In the genomic region with DNA sequence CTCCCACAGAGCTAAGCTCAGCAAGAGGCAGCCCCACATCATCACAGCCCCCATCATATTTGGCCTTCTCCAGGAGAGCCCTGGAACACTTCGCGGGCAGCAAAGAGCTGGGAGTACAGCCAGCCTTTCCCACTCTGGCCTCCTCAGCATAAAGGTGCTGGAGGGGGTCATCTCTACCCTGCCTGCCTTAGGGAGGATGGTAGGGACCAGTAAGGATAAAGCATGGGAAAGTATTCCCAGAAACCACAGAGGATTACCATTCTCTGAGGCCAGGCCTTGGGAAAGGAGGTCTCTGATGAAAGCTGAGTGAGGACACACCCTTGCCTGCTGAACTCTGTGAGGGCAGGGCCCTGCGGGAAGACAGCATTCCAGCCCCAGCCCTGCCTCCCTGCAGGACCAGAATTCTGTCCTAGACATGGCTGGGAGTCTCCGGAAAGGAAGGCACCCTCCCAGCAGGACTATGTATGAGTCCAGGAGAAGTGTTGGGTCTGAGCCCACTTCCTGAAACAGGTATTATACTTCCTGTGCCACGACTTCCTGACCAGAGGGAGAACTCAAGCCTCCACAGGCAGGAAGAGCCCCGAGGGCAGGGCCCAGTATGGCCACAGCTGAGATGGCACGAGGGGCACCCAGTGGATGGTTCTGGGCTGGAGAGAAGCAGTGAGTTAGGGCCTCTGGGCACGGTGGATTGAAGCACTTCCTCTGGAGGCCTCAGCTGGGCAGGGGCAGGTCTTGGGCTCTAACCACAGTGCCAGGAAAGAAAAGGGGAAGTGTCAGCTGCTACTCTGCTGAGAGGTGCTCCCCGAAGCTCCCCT, we compare ENCODE assay signal across 8 cellular contexts. TPM values are rescaled to one million over a fixed set of nuclear protein-coding genes. Genes with fewer than 3 reads are reported as not detected.
A peak's percentile ranks its signal among the peaks of the same experiment; 100 is the strongest.
DNase-seq lines count a peak whose midpoint lies in the region; FAIRE-seq and TF ChIP-seq lines count a peak whose summit lies in the region.

No MANE protein-coding gene starts in this region.

- H3K9ac ChIP-seq in GM23248: peak overlapping the region; percentile 41

- no peaks in the 10 kb centered on the region for H3K27me3 ChIP-seq in GM23248 (replicated peaks; ENCODE audit: insufficient read depth)

- H2AFZ ChIP-seq in GM23248: no peak overlapping the region

- in situ Hi-C loops in GM23248 (cut with MboI): no loop called here

- no peaks in the 10 kb centered on the region for H3K27me3 Mint-ChIP-seq in T-helper 1 cell treated with Interleukin-12 subunit alpha and Interleukin-12 subunit beta and Interleukin-4 antibody, amounts not matched to agents 30 μg/mL and 1 μg/mL, for 36 hours (ENCODE audit: low read depth)

- H3K27ac Mint-ChIP-seq in T-helper 1 cell treated with Interleukin-12 subunit alpha and Interleukin-12 subunit beta and Interleukin-4 antibody, amounts not matched to agents 30 μg/mL and 1 μg/mL, for 36 hours: peak overlapping the region; percentile 91

- TF ChIP-seq CTCF in fibroblast of pulmonary artery (IDR thresholded peaks at IDR 0.05; ENCODE audit: low read length, missing control alignments) (no peak), retinal pigment epithelial cell (conservative IDR thresholded peaks at IDR 0.05; ENCODE audit: low read depth, low read length) (no peak)

- WGBS in GM23248 (ENCODE audit: low coverage in 1 of 2, low lambda C conversion rate in 2 of 2, missing lambda C conversion rate in 2 of 2), 2 experiments: 56 to 60% methylated on average over 9 of the region's 9 CpGs

- H3K4me1 Mint-ChIP-seq in T-helper 1 cell treated with Interleukin-12 subunit alpha and Interleukin-12 subunit beta and Interleukin-4 antibody, amounts not matched to agents 30 μg/mL and 1 μg/mL, for 36 hours (ENCODE audit: low read depth): peaks cover 66% of the 10 kb centered on the region

- no peaks in the 10 kb centered on the region for H3K9me2 ChIP-seq in GM23248 (ENCODE audit: insufficient read depth)

- peak overlapping the region; percentile 14 for H3K4me2 ChIP-seq in GM23248 (ENCODE audit: unreplicated experiment)

- H3K4me3 ChIP-seq in GM23248 (no peak overlapping the region), fibroblast of pulmonary artery (replicated peaks; ENCODE audit: low read depth, low read length) (no peak overlapping the region), retinal pigment epithelial cell (ENCODE audit: low read length) (no peak overlapping the region)

- peaks cover 7% of the 10 kb centered on the region; the same call in 1 of the 2 replicates for H4K20me1 ChIP-seq in GM23248 (ENCODE audit: insufficient read depth)

- no peaks in the 10 kb centered on the region for H3K9me3 ChIP-seq in GM23248 (ENCODE audit: low read depth)

- peaks cover 3% of the 10 kb centered on the region; the same call in 1 of the 2 replicates for H3F3A ChIP-seq in GM23248 (ENCODE audit: insufficient read depth)

- peak overlapping the region; percentile 73 for H3K27ac ChIP-seq in GM23248

- peak overlapping the region; percentile 65 for H3K4me3 Mint-ChIP-seq in T-helper 1 cell treated with Interleukin-12 subunit alpha and Interleukin-12 subunit beta and Interleukin-4 antibody, amounts not matched to agents 30 μg/mL and 1 μg/mL, for 36 hours

- no peak for FAIRE-seq in frontal cortex (lab: Jason Lieb, UNC)

- H3K79me2 ChIP-seq in GM23248 (ENCODE audit: insufficient read depth): peaks cover 57% of the 10 kb centered on the region

- H3K4me1 ChIP-seq in GM23248 (ENCODE audit: insufficient read depth): peaks cover 33% of the 10 kb centered on the region

- DNase-seq in GM23248: peak; percentile 82
- peak; percentile 67 for DNase-seq in fibroblast of pulmonary artery (ENCODE audit: low read depth)
- peak; percentile 67 for DNase-seq in retinal pigment epithelial cell (ENCODE audit: low read depth)
- no peak for DNase-seq in NCI-H1417 treated with DMSO at 0.1 percent for 48 hours (lab: John Stamatoyannopoulos, UW)
- no peak for DNase-seq in DMS114 treated with DMSO at 0.1 percent for 48 hours (lab: John Stamatoyannopoulos, UW; ENCODE audit: unreplicated experiment)
- DNase-seq in T1000 (lab: John Stamatoyannopoulos, UW): no peak
- DNase-seq in frontal cortex (ENCODE audit: low spot score in 2 of 2): no peak

- no peaks in the 10 kb centered on the region for H3K9me3 Mint-ChIP-seq in T-helper 1 cell treated with Interleukin-12 subunit alpha and Interleukin-12 subunit beta and Interleukin-4 antibody, amounts not matched to agents 30 μg/mL and 1 μg/mL, for 36 hours

- 0 out of 2 replicates have a peak, but pooled peaks cover 3% of the 10 kb centered on the region for H3K36me3 ChIP-seq in GM23248 (ENCODE audit: low read depth)

- peaks cover 44% of the 10 kb centered on the region for H3K36me3 Mint-ChIP-seq in T-helper 1 cell treated with Interleukin-12 subunit alpha and Interleukin-12 subunit beta and Interleukin-4 antibody, amounts not matched to agents 30 μg/mL and 1 μg/mL, for 36 hours (ENCODE audit: low read depth)

RNA-seq across cellular contexts. Expression of gene CASTOR1, which starts 12.9 kb away (rescaled TPM):
- total RNA-seq in GM23248 (2014; rRNA removed; shearing (Covaris generic)): 10.2 and 13.4 TPM in 2 replicates
- 8.7 and 10.2 TPM in 2 replicates for polyA plus RNA-seq in GM23248 (2016; fragmentation: Nextera tagmentation; extraction: Ambion mirVana)
- total RNA-seq in frontal cortex: 2.4 TPM

RNA-seq across cellular contexts. Expression of gene TBC1D10A, which starts 24.5 kb away (rescaled TPM):
- total RNA-seq in GM23248 (2014; rRNA removed; shearing (Covaris generic)): 16.9 and 26.3 TPM in 2 replicates
- polyA plus RNA-seq in GM23248 (2016; fragmentation: Nextera tagmentation; extraction: Ambion mirVana): 21.9 and 22.3 TPM in 2 replicates
- 10.6 TPM for total RNA-seq in frontal cortex

RNA-seq across cellular contexts. Expression of gene OSM, which starts 35.6 kb away (rescaled TPM):
- not detected in 2 replicates for total RNA-seq in GM23248 (2014; rRNA removed; shearing (Covaris generic))
- polyA plus RNA-seq in GM23248 (2016; fragmentation: Nextera tagmentation; extraction: Ambion mirVana): not detected in 2 replicates
- total RNA-seq in frontal cortex: 0.41 TPM

RNA-seq across cellular contexts. Expression of gene SF3A1, which starts 54.5 kb away (rescaled TPM):
- 9.1 and 12.9 TPM in 2 replicates for total RNA-seq in GM23248 (2014; rRNA removed; shearing (Covaris generic))
- 75.0 and 88.3 TPM in 2 replicates for polyA plus RNA-seq in GM23248 (2016; fragmentation: Nextera tagmentation; extraction: Ambion mirVana)
- total RNA-seq in frontal cortex: 13.9 TPM

RNA-seq across cellular contexts. Expression of gene CCDC157, which starts 54.6 kb away (rescaled TPM):
- 5.0 and 9.2 TPM in 2 replicates for total RNA-seq in GM23248 (2014; rRNA removed; shearing (Covaris generic))
- 2.5 and 2.7 TPM in 2 replicates for polyA plus RNA-seq in GM23248 (2016; fragmentation: Nextera tagmentation; extraction: Ambion mirVana)
- 5.3 TPM for total RNA-seq in frontal cortex

Comparison
In these comparisons a context has a peak if more than half of its experiments do, and no peak if none do; other contexts are left out.
1. DNase-seq: peak in GM23248 (single experiment), fibroblast of pulmonary artery (single experiment) and retinal pigment epithelial cell (single experiment); none in NCI-H1417 treated with DMSO at 0.1 percent for 48 hours (single experiment), DMS114 treated with DMSO at 0.1 percent for 48 hours (single experiment), T1000 (single experiment) and frontal cortex (0 of 2).